In the genomic region with DNA sequence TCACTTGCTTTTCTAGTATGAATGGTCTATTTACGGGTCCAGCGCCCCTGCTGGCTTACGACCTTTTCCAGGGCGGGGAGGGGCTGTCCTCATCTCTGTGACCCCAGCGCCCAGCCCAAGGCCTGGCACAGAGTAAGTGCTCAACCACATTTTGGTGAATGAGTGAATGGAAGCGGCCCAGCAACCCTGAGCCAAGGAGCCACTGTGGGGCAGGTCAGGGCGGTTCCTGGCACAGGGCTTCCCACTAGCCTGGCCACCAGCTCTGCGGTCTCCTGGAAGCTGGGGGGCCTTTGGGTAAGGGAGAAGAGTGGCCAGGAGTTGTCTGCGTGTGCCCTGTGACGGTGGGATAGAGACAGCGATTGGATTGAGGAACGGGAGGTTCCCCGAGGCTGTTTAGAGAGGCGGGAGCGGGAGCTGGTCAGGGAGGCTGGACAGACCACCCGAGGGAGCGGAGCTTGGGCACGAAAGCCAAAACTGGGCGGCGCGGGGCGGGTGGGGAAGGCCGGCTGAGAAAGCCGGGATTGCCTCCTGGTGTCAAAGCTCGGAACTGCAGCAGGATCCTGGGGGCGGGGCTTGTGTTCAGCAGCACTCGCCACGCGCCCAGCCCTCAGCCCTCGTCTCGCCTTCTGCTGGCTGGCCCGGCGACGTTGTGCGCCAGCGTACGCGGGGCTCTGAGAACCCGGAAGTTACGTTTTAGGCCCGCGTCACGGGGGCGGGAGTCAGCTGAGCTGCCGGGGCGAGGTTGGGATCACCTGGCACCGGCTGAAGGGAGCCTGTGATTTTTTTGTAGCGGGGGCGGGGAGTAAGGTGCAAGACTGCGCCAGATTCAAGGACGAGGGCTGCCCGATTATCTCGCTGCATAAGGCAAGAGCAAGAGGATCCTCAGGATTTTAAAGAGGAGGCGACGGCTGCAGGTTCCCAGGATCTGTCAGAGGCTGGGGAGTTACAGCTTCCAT, we compare ENCODE assay signal across 1 cellular context.
A peak's percentile ranks its signal among the peaks of the same experiment; 100 is the strongest.
TF ChIP-seq lines count a peak whose summit lies in the region.

A gene with protein sequence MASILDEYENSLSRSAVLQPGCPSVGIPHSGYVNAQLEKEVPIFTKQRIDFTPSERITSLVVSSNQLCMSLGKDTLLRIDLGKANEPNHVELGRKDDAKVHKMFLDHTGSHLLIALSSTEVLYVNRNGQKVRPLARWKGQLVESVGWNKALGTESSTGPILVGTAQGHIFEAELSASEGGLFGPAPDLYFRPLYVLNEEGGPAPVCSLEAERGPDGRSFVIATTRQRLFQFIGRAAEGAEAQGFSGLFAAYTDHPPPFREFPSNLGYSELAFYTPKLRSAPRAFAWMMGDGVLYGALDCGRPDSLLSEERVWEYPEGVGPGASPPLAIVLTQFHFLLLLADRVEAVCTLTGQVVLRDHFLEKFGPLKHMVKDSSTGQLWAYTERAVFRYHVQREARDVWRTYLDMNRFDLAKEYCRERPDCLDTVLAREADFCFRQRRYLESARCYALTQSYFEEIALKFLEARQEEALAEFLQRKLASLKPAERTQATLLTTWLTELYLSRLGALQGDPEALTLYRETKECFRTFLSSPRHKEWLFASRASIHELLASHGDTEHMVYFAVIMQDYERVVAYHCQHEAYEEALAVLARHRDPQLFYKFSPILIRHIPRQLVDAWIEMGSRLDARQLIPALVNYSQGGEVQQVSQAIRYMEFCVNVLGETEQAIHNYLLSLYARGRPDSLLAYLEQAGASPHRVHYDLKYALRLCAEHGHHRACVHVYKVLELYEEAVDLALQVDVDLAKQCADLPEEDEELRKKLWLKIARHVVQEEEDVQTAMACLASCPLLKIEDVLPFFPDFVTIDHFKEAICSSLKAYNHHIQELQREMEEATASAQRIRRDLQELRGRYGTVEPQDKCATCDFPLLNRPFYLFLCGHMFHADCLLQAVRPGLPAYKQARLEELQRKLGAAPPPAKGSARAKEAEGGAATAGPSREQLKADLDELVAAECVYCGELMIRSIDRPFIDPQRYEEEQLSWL (plus strand): TSS at position 718 of the 956 bp plus-strand sequence. CDS start 319 bp downstream, outside the sequence.

TF ChIP-seq in K562, 482 proteins besides CTCF, POLR2A, EP300 and RAD21 (continued from another document and continues in another):
- TF ChIP-seq, protein P1, sequence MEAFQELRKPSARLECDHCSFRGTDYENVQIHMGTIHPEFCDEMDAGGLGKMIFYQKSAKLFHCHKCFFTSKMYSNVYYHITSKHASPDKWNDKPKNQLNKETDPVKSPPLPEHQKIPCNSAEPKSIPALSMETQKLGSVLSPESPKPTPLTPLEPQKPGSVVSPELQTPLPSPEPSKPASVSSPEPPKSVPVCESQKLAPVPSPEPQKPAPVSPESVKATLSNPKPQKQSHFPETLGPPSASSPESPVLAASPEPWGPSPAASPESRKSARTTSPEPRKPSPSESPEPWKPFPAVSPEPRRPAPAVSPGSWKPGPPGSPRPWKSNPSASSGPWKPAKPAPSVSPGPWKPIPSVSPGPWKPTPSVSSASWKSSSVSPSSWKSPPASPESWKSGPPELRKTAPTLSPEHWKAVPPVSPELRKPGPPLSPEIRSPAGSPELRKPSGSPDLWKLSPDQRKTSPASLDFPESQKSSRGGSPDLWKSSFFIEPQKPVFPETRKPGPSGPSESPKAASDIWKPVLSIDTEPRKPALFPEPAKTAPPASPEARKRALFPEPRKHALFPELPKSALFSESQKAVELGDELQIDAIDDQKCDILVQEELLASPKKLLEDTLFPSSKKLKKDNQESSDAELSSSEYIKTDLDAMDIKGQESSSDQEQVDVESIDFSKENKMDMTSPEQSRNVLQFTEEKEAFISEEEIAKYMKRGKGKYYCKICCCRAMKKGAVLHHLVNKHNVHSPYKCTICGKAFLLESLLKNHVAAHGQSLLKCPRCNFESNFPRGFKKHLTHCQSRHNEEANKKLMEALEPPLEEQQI (IDR thresholded peaks at IDR 0.05) = no peak
- no peak for TF ChIP-seq TAL1 (IDR thresholded peaks at IDR 0.05)
- TF ChIP-seq, protein P2, sequence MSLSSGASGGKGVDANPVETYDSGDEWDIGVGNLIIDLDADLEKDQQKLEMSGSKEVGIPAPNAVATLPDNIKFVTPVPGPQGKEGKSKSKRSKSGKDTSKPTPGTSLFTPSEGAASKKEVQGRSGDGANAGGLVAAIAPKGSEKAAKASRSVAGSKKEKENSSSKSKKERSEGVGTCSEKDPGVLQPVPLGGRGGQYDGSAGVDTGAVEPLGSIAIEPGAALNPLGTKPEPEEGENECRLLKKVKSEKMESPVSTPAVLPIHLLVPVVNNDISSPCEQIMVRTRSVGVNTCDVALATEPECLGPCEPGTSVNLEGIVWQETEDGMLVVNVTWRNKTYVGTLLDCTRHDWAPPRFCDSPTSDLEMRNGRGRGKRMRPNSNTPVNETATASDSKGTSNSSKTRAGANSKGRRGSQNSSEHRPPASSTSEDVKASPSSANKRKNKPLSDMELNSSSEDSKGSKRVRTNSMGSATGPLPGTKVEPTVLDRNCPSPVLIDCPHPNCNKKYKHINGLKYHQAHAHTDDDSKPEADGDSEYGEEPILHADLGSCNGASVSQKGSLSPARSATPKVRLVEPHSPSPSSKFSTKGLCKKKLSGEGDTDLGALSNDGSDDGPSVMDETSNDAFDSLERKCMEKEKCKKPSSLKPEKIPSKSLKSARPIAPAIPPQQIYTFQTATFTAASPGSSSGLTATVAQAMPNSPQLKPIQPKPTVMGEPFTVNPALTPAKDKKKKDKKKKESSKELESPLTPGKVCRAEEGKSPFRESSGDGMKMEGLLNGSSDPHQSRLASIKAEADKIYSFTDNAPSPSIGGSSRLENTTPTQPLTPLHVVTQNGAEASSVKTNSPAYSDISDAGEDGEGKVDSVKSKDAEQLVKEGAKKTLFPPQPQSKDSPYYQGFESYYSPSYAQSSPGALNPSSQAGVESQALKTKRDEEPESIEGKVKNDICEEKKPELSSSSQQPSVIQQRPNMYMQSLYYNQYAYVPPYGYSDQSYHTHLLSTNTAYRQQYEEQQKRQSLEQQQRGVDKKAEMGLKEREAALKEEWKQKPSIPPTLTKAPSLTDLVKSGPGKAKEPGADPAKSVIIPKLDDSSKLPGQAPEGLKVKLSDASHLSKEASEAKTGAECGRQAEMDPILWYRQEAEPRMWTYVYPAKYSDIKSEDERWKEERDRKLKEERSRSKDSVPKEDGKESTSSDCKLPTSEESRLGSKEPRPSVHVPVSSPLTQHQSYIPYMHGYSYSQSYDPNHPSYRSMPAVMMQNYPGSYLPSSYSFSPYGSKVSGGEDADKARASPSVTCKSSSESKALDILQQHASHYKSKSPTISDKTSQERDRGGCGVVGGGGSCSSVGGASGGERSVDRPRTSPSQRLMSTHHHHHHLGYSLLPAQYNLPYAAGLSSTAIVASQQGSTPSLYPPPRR (CRISPR knock-in tag; IDR thresholded peaks at IDR 0.05; ENCODE audit: borderline replicate concordance) = no peak
- TF ChIP-seq, protein P3, sequence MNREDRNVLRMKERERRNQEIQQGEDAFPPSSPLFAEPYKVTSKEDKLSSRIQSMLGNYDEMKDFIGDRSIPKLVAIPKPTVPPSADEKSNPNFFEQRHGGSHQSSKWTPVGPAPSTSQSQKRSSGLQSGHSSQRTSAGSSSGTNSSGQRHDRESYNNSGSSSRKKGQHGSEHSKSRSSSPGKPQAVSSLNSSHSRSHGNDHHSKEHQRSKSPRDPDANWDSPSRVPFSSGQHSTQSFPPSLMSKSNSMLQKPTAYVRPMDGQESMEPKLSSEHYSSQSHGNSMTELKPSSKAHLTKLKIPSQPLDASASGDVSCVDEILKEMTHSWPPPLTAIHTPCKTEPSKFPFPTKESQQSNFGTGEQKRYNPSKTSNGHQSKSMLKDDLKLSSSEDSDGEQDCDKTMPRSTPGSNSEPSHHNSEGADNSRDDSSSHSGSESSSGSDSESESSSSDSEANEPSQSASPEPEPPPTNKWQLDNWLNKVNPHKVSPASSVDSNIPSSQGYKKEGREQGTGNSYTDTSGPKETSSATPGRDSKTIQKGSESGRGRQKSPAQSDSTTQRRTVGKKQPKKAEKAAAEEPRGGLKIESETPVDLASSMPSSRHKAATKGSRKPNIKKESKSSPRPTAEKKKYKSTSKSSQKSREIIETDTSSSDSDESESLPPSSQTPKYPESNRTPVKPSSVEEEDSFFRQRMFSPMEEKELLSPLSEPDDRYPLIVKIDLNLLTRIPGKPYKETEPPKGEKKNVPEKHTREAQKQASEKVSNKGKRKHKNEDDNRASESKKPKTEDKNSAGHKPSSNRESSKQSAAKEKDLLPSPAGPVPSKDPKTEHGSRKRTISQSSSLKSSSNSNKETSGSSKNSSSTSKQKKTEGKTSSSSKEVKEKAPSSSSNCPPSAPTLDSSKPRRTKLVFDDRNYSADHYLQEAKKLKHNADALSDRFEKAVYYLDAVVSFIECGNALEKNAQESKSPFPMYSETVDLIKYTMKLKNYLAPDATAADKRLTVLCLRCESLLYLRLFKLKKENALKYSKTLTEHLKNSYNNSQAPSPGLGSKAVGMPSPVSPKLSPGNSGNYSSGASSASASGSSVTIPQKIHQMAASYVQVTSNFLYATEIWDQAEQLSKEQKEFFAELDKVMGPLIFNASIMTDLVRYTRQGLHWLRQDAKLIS (CRISPR knock-in tag; IDR thresholded peaks at IDR 0.05) = 0 out of 2 replicates have a peak, but pooled peaks have one; percentile 12
- no peak; the same call in 1 of the 2 replicates for TF ChIP-seq FOXJ2 (tag; IDR thresholded peaks at IDR 0.05)
- peak; percentile 37; the same call in 1 of the 2 replicates for TF ChIP-seq CBFA2T2 (conservative IDR thresholded peaks at IDR 0.05)
- TF ChIP-seq CBX8 (IDR thresholded peaks at IDR 0.05; ENCODE audit: borderline replicate concordance, extremely low read depth, low read depth, low read length, poor library complexity, severe bottlenecking) = no peak
- TF ChIP-seq, protein P4, sequence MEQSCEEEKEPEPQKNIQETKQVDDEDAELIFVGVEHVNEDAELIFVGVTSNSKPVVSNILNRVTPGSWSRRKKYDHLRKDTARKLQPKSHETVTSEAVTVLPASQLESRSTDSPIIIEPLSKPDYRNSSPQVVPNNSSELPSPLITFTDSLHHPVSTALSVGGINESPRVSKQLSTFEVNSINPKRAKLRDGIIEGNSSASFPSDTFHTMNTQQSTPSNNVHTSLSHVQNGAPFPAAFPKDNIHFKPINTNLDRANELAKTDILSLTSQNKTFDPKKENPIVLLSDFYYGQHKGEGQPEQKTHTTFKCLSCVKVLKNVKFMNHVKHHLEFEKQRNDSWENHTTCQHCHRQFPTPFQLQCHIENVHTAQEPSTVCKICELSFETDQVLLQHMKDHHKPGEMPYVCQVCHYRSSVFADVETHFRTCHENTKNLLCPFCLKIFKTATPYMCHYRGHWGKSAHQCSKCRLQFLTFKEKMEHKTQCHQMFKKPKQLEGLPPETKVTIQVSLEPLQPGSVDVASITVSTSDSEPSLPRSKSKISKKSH (CRISPR knock-in tag; IDR thresholded peaks at IDR 0.05) = no peak
- TF ChIP-seq, protein P5, sequence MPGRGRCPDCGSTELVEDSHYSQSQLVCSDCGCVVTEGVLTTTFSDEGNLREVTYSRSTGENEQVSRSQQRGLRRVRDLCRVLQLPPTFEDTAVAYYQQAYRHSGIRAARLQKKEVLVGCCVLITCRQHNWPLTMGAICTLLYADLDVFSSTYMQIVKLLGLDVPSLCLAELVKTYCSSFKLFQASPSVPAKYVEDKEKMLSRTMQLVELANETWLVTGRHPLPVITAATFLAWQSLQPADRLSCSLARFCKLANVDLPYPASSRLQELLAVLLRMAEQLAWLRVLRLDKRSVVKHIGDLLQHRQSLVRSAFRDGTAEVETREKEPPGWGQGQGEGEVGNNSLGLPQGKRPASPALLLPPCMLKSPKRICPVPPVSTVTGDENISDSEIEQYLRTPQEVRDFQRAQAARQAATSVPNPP (IDR thresholded peaks at IDR 0.05; ENCODE audit: borderline replicate concordance, insufficient read depth, insufficient read length) = no peak
- TF ChIP-seq, protein P6, sequence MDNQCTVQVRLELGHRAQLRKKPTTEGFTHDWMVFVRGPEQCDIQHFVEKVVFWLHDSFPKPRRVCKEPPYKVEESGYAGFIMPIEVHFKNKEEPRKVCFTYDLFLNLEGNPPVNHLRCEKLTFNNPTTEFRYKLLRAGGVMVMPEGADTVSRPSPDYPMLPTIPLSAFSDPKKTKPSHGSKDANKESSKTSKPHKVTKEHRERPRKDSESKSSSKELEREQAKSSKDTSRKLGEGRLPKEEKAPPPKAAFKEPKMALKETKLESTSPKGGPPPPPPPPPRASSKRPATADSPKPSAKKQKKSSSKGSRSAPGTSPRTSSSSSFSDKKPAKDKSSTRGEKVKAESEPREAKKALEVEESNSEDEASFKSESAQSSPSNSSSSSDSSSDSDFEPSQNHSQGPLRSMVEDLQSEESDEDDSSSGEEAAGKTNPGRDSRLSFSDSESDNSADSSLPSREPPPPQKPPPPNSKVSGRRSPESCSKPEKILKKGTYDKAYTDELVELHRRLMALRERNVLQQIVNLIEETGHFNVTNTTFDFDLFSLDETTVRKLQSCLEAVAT (IDR thresholded peaks at IDR 0.05) = no peak
- peak; percentile 96 for TF ChIP-seq MYC (IDR thresholded peaks at IDR 0.05; ENCODE audit: low read depth, low read length)
- no peak for TF ChIP-seq MYC (CRISPR knock-in tag; IDR thresholded peaks at IDR 0.05; ENCODE audit: borderline replicate concordance, low read depth)
- no peak for TF ChIP-seq MCM5 (IDR thresholded peaks at IDR 0.05; ENCODE audit: low read depth)
